In the genomic region with DNA sequence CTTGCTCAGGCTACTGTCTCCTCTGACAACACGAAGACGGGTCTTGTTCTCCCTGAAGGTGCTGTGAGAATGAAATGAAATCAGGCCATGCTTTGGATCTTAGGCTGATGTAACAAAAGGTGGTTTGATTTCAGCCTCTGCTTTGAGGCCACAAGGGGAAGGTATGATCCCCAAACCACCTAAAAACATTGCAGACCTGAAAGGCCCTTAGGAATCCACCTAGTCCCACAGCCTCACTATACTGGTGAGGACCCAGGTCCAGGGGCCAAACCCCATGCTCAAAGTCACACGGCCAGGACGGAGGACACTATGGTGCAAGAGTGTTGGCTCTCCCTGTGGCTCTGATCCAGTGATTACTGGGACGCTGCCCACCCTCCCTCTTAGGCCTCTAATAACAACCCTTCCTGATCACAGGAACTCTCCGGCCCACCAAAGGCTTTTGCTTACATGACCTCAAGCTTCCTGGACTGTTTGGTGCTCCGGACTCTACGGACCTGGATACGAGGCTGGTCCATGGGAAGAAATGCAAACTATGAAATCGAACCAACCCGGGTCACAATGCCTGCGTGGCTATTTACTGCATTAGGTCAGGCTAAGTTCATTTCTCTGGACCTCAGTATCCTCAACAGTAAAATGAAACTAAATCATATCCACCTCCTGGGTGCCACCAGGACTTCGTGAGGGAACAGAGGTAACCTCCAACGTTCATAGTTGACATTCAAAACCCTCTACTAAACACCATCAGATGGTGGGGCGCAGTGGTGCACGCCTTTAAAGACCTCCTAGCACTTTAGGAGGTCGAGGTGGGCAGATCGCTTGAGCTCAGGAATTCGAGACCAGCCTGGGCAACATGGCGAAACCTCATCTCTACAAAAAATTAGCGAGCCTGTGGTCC, we compare ENCODE assay signal across 8 cellular contexts. TPM values are rescaled to one million over a fixed set of nuclear protein-coding genes. Genes with fewer than 3 reads are reported as not detected.
DNase-seq lines count a peak whose midpoint lies in the region; ATAC-seq lines count a peak whose summit lies in the region.

No MANE protein-coding gene starts in this region.

- H4K20me1 ChIP-seq in BLaER1 treated with 17β-estradiol and CSF1 and Interleukin-3, amounts not matched to agents 10 nM and 100 nM: peaks cover 25 to 62% (median 52%) of the 10 kb centered on the region in 11 experiments; a peak in 20 of 22 replicates

- H3K4me1 Mint-ChIP-seq in dendritic cell treated with granulocyte-macrophage colony-stimulating factor and Interleukin-4, amounts not matched to agents 40 ng/mL and 50 ng/mL, for 4 days (ENCODE audit: low read depth): peaks cover 67% of the 10 kb centered on the region
- peaks cover 47 to 69% (median 61%) of the 10 kb centered on the region in 3 donors for H3K4me1 Mint-ChIP-seq in naive B cell

- DNase-seq in NAMALWA (ENCODE audit: low spot score) (peak; percentile 41), naive B cell (no peak), H7 (no peak), SHP77 treated with DMSO at 0.1 percent for 48 hours (lab: John Stamatoyannopoulos, UW) (no peak)

- peak overlapping the region; percentile 90 to 98 (median 97) for H3K27ac ChIP-seq in BLaER1 treated with 17β-estradiol and CSF1 and Interleukin-3, amounts not matched to agents 10 nM and 100 nM

- no peaks in the 10 kb centered on the region for H3K27me3 Mint-ChIP-seq in dendritic cell treated with granulocyte-macrophage colony-stimulating factor and Interleukin-4, amounts not matched to agents 40 ng/mL and 50 ng/mL, for 4 days
- no peaks in the 10 kb centered on the region for H3K27me3 Mint-ChIP-seq in naive B cell

- intact Hi-C loops in dendritic cell treated with granulocyte-macrophage colony-stimulating factor and Interleukin-4, amounts not matched to agents 40 ng/mL and 50 ng/mL, for 4 days (cut with micrococcal nuclease): loop anchor here (5.0 kb wide), 1 partner anchor 80 kb away; the partner anchor contains the start of genes C17orf67 and DGKE

- peaks cover 3 to 45% (median 20%) of the 10 kb centered on the region in 11 experiments for H3K36me3 ChIP-seq in BLaER1 treated with 17β-estradiol and CSF1 and Interleukin-3, amounts not matched to agents 10 nM and 100 nM
- no peaks in the 10 kb centered on the region; the same call in 1 of the 2 replicates for H3K36me3 ChIP-seq in H7 (replicated peaks; ENCODE audit: control insufficient read depth, insufficient read depth, low read length)

- H3K9ac ChIP-seq in BLaER1 treated with 17β-estradiol and CSF1 and Interleukin-3, amounts not matched to agents 10 nM and 100 nM: peak overlapping the region; percentile 90 to 98 (median 96)

- peaks cover 4 to 12% (median 9%) of the 10 kb centered on the region in 11 experiments; a peak in 19 of 22 replicates for H3K9me3 ChIP-seq in BLaER1 treated with 17β-estradiol and CSF1 and Interleukin-3, amounts not matched to agents 10 nM and 100 nM (replicated peaks in 1 of 11)

- no peaks in the 10 kb centered on the region for H3K27me3 ChIP-seq in BLaER1 treated with 17β-estradiol and CSF1 and Interleukin-3, amounts not matched to agents 10 nM and 100 nM
- peaks cover 22% of the 10 kb centered on the region for H3K27me3 ChIP-seq in H7 (ENCODE audit: control insufficient read depth, insufficient read depth, low read length)

- H3K4me3 ChIP-seq in BLaER1 treated with 17β-estradiol and CSF1 and Interleukin-3, amounts not matched to agents 10 nM and 100 nM: peak overlapping the region; percentile 83 to 99 (median 92)
- H3K4me3 ChIP-seq in H7 (ENCODE audit: insufficient read depth, low read depth, low read length): no peak overlapping the region

- H3K9me3 Mint-ChIP-seq in dendritic cell treated with granulocyte-macrophage colony-stimulating factor and Interleukin-4, amounts not matched to agents 40 ng/mL and 50 ng/mL, for 4 days: peaks cover 1% of the 10 kb centered on the region
- peaks cover 0 to 4% (median 0%) of the 10 kb centered on the region in 7 donors for H3K9me3 Mint-ChIP-seq in naive B cell

- H3K36me3 Mint-ChIP-seq in dendritic cell treated with granulocyte-macrophage colony-stimulating factor and Interleukin-4, amounts not matched to agents 40 ng/mL and 50 ng/mL, for 4 days (ENCODE audit: low read depth): peaks cover 38% of the 10 kb centered on the region
- peaks cover 4 to 5% of the 10 kb centered on the region in 2 donors for H3K36me3 Mint-ChIP-seq in naive B cell

- H3K4me3 Mint-ChIP-seq in dendritic cell treated with granulocyte-macrophage colony-stimulating factor and Interleukin-4, amounts not matched to agents 40 ng/mL and 50 ng/mL, for 4 days: peak overlapping the region; percentile 95
- peak overlapping the region; percentile 83 to 95 (median 93) for H3K4me3 Mint-ChIP-seq in naive B cell

- H3K4me2 ChIP-seq in BLaER1 treated with 17β-estradiol and CSF1 and Interleukin-3, amounts not matched to agents 10 nM and 100 nM: peak overlapping the region; percentile 93 to 98 (median 97)

- peak overlapping the region; percentile 91 for H3K27ac Mint-ChIP-seq in dendritic cell treated with granulocyte-macrophage colony-stimulating factor and Interleukin-4, amounts not matched to agents 40 ng/mL and 50 ng/mL, for 4 days
- peak overlapping the region in 5 of 6 donors; percentile 42 to 88 (median 78) for H3K27ac Mint-ChIP-seq in naive B cell

- H3K4me1 ChIP-seq in BLaER1 treated with 17β-estradiol and CSF1 and Interleukin-3, amounts not matched to agents 10 nM and 100 nM: peaks cover 64 to 74% (median 69%) of the 10 kb centered on the region in 10 experiments

- ATAC-seq in naive B cell (ENCODE audit: low read depth in 2 of 2): no peak
- ATAC-seq in HG02885 (IDR thresholded peaks at IDR 0.05; ENCODE audit: poor library complexity, unreplicated experiment): no peak
- no peak for ATAC-seq in HG03139 (IDR thresholded peaks at IDR 0.05; ENCODE audit: unreplicated experiment)

RNA-seq across cellular contexts. Expression of gene TRIM25, which starts 1.5 kb away (rescaled TPM):
- 10 to 100 TPM in 4 of 6 donors, 1 to 10 TPM in 1, under 1 TPM in 1; 0.74 to 18.5 (median 10.3) TPM for polyA plus RNA-seq in naive B cell (ENCODE audit: low read depth in 6 of 6)
- total RNA-seq in H7 (2014; rRNA removed; shearing (Covaris generic)): 7.5 and 7.9 TPM in 2 replicates

RNA-seq across cellular contexts. Expression of gene COIL, which starts 48.5 kb away (rescaled TPM):
- 10 to 100 TPM; 19.5 to 25.9 (median 22.5) TPM for polyA plus RNA-seq in naive B cell (ENCODE audit: low read depth in 6 of 6)
- 15.8 and 21.4 TPM in 2 replicates for total RNA-seq in H7 (2014; rRNA removed; shearing (Covaris generic))
